Comparison of ENCODE assay signal across 8 cellular contexts in the genomic region with DNA sequence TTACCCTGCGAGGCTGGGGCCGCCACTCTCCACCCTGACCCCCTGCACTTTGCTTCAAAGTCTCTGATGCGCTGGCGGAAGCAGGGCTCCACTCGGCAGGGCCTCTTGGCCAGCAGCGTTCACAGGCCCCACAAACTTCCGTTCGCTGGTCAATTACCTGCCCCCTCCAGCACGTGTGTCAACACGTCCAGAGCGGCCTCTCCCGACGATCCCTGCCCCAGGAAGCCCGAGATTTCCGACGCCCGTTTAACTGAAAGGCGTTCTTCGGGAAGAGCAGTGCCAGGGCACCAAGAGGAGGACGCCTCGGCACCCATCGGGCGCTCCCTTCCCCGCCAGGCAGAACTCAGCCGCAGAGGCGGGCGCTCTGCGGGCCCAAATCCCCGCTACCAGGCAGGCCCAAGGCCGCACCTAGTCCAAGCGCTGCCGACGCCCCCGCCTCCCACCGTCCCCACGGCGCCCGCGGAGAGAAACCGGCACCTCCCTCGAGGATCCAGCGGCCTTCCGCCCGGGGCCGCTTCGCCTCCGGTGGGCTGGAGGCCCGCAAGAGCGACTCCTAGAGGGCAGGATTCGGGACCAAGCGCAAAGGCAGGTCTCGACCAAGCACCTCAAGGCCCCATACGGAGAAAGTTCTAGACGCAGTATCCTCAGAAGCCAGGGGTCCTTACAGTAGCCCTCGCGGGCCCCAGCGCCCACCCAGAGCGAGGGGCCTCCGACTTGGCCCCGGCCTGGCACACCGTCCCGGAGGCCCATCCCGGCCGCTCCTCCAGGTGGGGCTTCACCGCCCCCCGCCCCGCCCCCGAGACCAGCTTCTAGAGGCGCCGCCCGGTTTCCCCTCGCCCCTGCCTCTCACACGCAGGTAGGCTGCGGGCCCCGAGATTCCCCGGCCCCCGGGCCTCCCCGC.
A peak's percentile ranks its signal among the peaks of the same experiment; 100 is the strongest.
DNase-seq lines count a peak whose midpoint lies in the region; ATAC-seq and TF ChIP-seq lines count a peak whose summit lies in the region.

No MANE protein-coding gene starts in this region.

- DNase-seq in AG09309 (ENCODE audit: low read depth) (no peak), NCI-H748 treated with DMSO at 0.1 percent for 48 hours (lab: John Stamatoyannopoulos, UW) (peak; percentile 51), activated T-helper 1 cell treated with Interleukin-2 at 50 U/mL for 16 hours (ENCODE audit: low read depth) (peak; percentile 25), glomerular visceral epithelial cell (ENCODE audit: extremely low spot score) (peak; percentile 56), epidermal melanocyte (ENCODE audit: insufficient read length, low spot score) (no peak)

- peak overlapping the region; percentile 68 for H3K9ac ChIP-seq in rectal smooth muscle tissue (ENCODE audit: low read length)

- ATAC-seq in GM18867 (IDR thresholded peaks at IDR 0.05; ENCODE audit: unreplicated experiment) (peak; percentile 24), HG03097 (IDR thresholded peaks at IDR 0.05; ENCODE audit: low FRiP score, unreplicated experiment) (peak; percentile 13)

- H3K4me3 ChIP-seq in AG09309 (ENCODE audit: control insufficient read depth, low read depth, low read length) (peak overlapping the region; percentile 56), rectal smooth muscle tissue (ENCODE audit: low read length) (peak overlapping the region; percentile 65)

- peaks cover 3% of the 10 kb centered on the region for H3K27me3 ChIP-seq in rectal smooth muscle tissue (ENCODE audit: control insufficient read depth, insufficient read depth, low read length)

- H3K27ac ChIP-seq in rectal smooth muscle tissue (ENCODE audit: low read depth, low read length), result peak overlapping the region; percentile 73

- H3K36me3 ChIP-seq in rectal smooth muscle tissue (ENCODE audit: control insufficient read depth, insufficient read depth, low read length), result peaks cover 5% of the 10 kb centered on the region

- peaks cover 24% of the 10 kb centered on the region for H3K4me1 ChIP-seq in rectal smooth muscle tissue (ENCODE audit: control insufficient read depth, insufficient read depth, low read length)

- peak; percentile 43 for TF ChIP-seq CTCF in AG09309 (IDR thresholded peaks at IDR 0.05; ENCODE audit: control insufficient read depth, insufficient read depth, low read depth, low read length, missing control alignments)

Comparison
In these comparisons a context has a peak if more than half of its experiments do, and no peak if none do; other contexts are left out.
1. DNase-seq: peak in NCI-H748 treated with DMSO at 0.1 percent for 48 hours (single experiment), activated T-helper 1 cell treated with Interleukin-2 at 50 U/mL for 16 hours (single experiment) and glomerular visceral epithelial cell (single experiment); none in AG09309 (single experiment) and epidermal melanocyte (single experiment).